Comparison of ENCODE assay signal across 1 cellular context in genomic region chr10:80497187-80498038, GRCh38.
TF ChIP-seq lines count a peak whose summit lies in the region.

No MANE protein-coding gene starts in this region.

TF ChIP-seq in HepG2, 621 proteins besides CTCF, POLR2A, EP300 and RAD21 (continued from another document and continues in another):
- TF ChIP-seq, protein P1, sequence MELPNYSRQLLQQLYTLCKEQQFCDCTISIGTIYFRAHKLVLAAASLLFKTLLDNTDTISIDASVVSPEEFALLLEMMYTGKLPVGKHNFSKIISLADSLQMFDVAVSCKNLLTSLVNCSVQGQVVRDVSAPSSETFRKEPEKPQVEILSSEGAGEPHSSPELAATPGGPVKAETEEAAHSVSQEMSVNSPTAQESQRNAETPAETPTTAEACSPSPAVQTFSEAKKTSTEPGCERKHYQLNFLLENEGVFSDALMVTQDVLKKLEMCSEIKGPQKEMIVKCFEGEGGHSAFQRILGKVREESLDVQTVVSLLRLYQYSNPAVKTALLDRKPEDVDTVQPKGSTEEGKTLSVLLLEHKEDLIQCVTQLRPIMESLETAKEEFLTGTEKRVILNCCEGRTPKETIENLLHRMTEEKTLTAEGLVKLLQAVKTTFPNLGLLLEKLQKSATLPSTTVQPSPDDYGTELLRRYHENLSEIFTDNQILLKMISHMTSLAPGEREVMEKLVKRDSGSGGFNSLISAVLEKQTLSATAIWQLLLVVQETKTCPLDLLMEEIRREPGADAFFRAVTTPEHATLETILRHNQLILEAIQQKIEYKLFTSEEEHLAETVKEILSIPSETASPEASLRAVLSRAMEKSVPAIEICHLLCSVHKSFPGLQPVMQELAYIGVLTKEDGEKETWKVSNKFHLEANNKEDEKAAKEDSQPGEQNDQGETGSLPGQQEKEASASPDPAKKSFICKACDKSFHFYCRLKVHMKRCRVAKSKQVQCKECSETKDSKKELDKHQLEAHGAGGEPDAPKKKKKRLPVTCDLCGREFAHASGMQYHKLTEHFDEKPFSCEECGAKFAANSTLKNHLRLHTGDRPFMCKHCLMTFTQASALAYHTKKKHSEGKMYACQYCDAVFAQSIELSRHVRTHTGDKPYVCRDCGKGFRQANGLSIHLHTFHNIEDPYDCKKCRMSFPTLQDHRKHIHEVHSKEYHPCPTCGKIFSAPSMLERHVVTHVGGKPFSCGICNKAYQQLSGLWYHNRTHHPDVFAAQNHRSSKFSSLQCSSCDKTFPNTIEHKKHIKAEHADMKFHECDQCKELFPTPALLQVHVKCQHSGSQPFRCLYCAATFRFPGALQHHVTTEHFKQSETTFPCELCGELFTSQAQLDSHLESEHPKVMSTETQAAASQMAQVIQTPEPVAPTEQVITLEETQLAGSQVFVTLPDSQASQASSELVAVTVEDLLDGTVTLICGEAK (IDR thresholded peaks at IDR 0.05), result no peak
- TF ChIP-seq, protein P1 (CRISPR knock-in tag; IDR thresholded peaks at IDR 0.05), result no peak
- TF ChIP-seq TGIF2 (CRISPR knock-in tag; IDR thresholded peaks at IDR 0.05), result no peak
- no peak for TF ChIP-seq ZNF569 (CRISPR knock-in tag; IDR thresholded peaks at IDR 0.05; ENCODE audit: borderline replicate concordance)
- TF ChIP-seq MED1 (CRISPR knock-in tag; IDR thresholded peaks at IDR 0.05), result 0 out of 2 replicates have a peak, but pooled peaks have one; percentile 31
- no peak for TF ChIP-seq ZNF709 (CRISPR knock-in tag; IDR thresholded peaks at IDR 0.05)
- no peak for TF ChIP-seq THAP11 (CRISPR knock-in tag; IDR thresholded peaks at IDR 0.05)
- no peak for TF ChIP-seq ZNF770 (CRISPR knock-in tag; IDR thresholded peaks at IDR 0.05)
- TF ChIP-seq KLF9 (CRISPR knock-in tag; IDR thresholded peaks at IDR 0.05; ENCODE audit: low read depth), result no peak
- no peak for TF ChIP-seq ZNF12 (CRISPR knock-in tag; IDR thresholded peaks at IDR 0.05)
- no peak for TF ChIP-seq TP53 (CRISPR knock-in tag; conservative IDR thresholded peaks at IDR 0.05)
- TF ChIP-seq CAMTA2 (CRISPR knock-in tag; IDR thresholded peaks at IDR 0.05; ENCODE audit: borderline replicate concordance), result no peak
- TF ChIP-seq HNRNPL (IDR thresholded peaks at IDR 0.05; ENCODE audit: low read depth, low read length), result no peak
- TF ChIP-seq JUNB (CRISPR knock-in tag; IDR thresholded peaks at IDR 0.05; ENCODE audit: borderline replicate concordance), result no peak
- TF ChIP-seq KAT2B (IDR thresholded peaks at IDR 0.05; ENCODE audit: borderline replicate concordance, low read depth, low read length), result no peak
- 0 out of 2 replicates have a peak, but pooled peaks have one; percentile 8 for TF ChIP-seq HDAC2 (CRISPR knock-in tag; IDR thresholded peaks at IDR 0.05)
- no peak for TF ChIP-seq CSRNP2 (CRISPR knock-in tag; conservative IDR thresholded peaks at IDR 0.05; ENCODE audit: low read depth)
- TF ChIP-seq HDAC1 (CRISPR knock-in tag; IDR thresholded peaks at IDR 0.05), result no peak
- no peak for TF ChIP-seq ZNF292 (CRISPR knock-in tag; IDR thresholded peaks at IDR 0.05; ENCODE audit: borderline replicate concordance, low read depth)
- TF ChIP-seq PLSCR1 (CRISPR knock-in tag; IDR thresholded peaks at IDR 0.05; ENCODE audit: borderline replicate concordance), result no peak
- TF ChIP-seq NR2F6 (IDR thresholded peaks at IDR 0.05), result no peak
- TF ChIP-seq NR2F6 (CRISPR knock-in tag; IDR thresholded peaks at IDR 0.05), result no peak
- TF ChIP-seq ZNF331 (CRISPR knock-in tag; IDR thresholded peaks at IDR 0.05), result no peak
- no peak for TF ChIP-seq SP2 (CRISPR knock-in tag; IDR thresholded peaks at IDR 0.05)
- TF ChIP-seq LRRFIP1 (CRISPR knock-in tag; conservative IDR thresholded peaks at IDR 0.05), result no peak
- TF ChIP-seq ZNF839 (CRISPR knock-in tag; IDR thresholded peaks at IDR 0.05; ENCODE audit: borderline replicate concordance), result no peak
- 0 out of 2 replicates have a peak, but pooled peaks have one; percentile 32 for TF ChIP-seq ZMYM4 (CRISPR knock-in tag; IDR thresholded peaks at IDR 0.05)
- TF ChIP-seq ZNF816 (CRISPR knock-in tag; IDR thresholded peaks at IDR 0.05; ENCODE audit: borderline replicate concordance), result no peak
- no peak for TF ChIP-seq ZNF367 (CRISPR knock-in tag; IDR thresholded peaks at IDR 0.05; ENCODE audit: borderline replicate concordance)
- TF ChIP-seq, protein P2, sequence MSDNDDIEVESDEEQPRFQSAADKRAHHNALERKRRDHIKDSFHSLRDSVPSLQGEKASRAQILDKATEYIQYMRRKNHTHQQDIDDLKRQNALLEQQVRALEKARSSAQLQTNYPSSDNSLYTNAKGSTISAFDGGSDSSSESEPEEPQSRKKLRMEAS (IDR thresholded peaks at IDR 0.05), result 0 out of 2 replicates have a peak, but pooled peaks have one; percentile 15
- TF ChIP-seq MTF2 (CRISPR knock-in tag; IDR thresholded peaks at IDR 0.05; ENCODE audit: borderline replicate concordance), result no peak
- TF ChIP-seq, protein P3, sequence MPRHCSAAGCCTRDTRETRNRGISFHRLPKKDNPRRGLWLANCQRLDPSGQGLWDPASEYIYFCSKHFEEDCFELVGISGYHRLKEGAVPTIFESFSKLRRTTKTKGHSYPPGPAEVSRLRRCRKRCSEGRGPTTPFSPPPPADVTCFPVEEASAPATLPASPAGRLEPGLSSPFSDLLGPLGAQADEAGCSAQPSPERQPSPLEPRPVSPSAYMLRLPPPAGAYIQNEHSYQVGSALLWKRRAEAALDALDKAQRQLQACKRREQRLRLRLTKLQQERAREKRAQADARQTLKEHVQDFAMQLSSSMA (CRISPR knock-in tag; IDR thresholded peaks at IDR 0.05), result no peak
- no peak for TF ChIP-seq ZSCAN9 (CRISPR knock-in tag; IDR thresholded peaks at IDR 0.05; ENCODE audit: borderline replicate concordance)
- no peak for TF ChIP-seq ZFP91 (CRISPR knock-in tag; IDR thresholded peaks at IDR 0.05; ENCODE audit: borderline replicate concordance)
- TF ChIP-seq ZFYVE20 (CRISPR knock-in tag; IDR thresholded peaks at IDR 0.05; ENCODE audit: borderline replicate concordance, low read depth), result no peak
- TF ChIP-seq ZSCAN25 (CRISPR knock-in tag; IDR thresholded peaks at IDR 0.05), result no peak
- no peak for TF ChIP-seq MEF2D (CRISPR knock-in tag; IDR thresholded peaks at IDR 0.05)
- TF ChIP-seq ZNF263 (CRISPR knock-in tag; IDR thresholded peaks at IDR 0.05), result peak; percentile 61; the same call in 1 of the 2 replicates
- no peak for TF ChIP-seq ZNF674 (CRISPR knock-in tag; IDR thresholded peaks at IDR 0.05; ENCODE audit: low read depth)
- TF ChIP-seq REPIN1 (CRISPR knock-in tag; IDR thresholded peaks at IDR 0.05; ENCODE audit: borderline replicate concordance, low read depth), result no peak
- no peak for TF ChIP-seq SMAD3 (CRISPR knock-in tag; IDR thresholded peaks at IDR 0.05)
- no peak for TF ChIP-seq DR1 (CRISPR knock-in tag; IDR thresholded peaks at IDR 0.05)
- TF ChIP-seq, protein P4, sequence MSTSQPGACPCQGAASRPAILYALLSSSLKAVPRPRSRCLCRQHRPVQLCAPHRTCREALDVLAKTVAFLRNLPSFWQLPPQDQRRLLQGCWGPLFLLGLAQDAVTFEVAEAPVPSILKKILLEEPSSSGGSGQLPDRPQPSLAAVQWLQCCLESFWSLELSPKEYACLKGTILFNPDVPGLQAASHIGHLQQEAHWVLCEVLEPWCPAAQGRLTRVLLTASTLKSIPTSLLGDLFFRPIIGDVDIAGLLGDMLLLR (CRISPR knock-in tag; IDR thresholded peaks at IDR 0.05), result no peak
- no peak for TF ChIP-seq ADNP (CRISPR knock-in tag; IDR thresholded peaks at IDR 0.05)
